In the genomic region with DNA sequence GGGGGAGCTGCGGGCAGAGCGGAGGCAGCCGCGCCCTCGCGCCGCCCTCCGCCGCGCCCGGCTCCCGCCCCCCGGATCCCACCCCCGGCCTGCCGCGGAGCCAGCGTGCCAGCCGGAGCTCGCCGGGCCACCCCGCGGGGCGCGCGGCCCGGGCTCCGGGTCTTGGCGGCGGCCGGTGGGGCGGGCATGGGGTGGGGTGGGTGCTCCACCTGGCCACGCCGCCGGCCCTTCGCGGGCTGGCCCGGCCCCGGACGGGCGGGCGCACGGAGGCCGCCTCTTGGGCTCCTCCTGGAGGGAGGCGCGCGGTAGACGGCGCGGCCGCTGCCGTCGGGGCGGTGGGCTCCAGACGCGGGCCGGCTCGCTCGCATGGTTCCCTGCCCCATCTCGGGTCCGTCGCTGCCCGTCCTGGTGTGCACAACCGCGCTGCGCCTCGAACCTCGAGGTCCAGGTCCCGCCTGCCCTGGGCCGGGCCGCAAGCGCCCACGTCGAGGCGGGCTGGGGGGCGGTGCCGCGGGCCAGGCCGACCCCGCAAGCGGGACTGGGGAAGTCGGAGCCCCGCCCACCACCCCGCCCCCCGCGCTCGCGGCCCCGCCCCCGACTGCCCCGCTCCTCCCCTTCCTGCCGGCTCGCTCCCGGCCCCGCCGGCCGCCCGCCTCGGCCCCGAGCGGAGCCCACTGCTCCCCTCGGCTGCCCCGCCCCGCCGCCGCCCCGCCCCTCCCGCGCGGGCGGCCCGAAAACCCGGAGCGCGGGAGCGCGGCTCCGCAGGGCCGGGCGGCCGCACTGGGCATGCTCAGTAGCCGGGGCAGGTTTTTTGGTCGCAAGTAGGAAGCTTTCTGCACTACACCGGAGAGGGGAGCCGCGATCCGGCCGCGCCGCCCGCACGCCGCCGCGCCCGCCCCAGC, we compare ENCODE assay signal across 8 cellular contexts. TPM values are rescaled to one million over a fixed set of nuclear protein-coding genes. Genes with fewer than 3 reads are reported as not detected.
DNase-seq lines count a peak whose midpoint lies in the region; ATAC-seq and TF ChIP-seq lines count a peak whose summit lies in the region.

A gene with protein sequence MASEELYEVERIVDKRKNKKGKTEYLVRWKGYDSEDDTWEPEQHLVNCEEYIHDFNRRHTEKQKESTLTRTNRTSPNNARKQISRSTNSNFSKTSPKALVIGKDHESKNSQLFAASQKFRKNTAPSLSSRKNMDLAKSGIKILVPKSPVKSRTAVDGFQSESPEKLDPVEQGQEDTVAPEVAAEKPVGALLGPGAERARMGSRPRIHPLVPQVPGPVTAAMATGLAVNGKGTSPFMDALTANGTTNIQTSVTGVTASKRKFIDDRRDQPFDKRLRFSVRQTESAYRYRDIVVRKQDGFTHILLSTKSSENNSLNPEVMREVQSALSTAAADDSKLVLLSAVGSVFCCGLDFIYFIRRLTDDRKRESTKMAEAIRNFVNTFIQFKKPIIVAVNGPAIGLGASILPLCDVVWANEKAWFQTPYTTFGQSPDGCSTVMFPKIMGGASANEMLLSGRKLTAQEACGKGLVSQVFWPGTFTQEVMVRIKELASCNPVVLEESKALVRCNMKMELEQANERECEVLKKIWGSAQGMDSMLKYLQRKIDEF (plus strand): TSS at position 814 of the 902 bp plus-strand sequence. CDS start 380 bp downstream, outside the sequence.

- no peak for TF ChIP-seq CTCF in astrocyte of the spinal cord (IDR thresholded peaks at IDR 0.05; ENCODE audit: low read depth, low read length)

- intact Hi-C loops in sciatic nerve (cut with DNase I) = no loop called here

- DNase-seq in NCI-H2029 treated with DMSO at 0.1 percent for 48 hours (lab: John Stamatoyannopoulos, UW) = peak; percentile 69
- DNase-seq in T1000 (lab: John Stamatoyannopoulos, UW) = peak; percentile 78
- peak; percentile 86 for DNase-seq in astrocyte of the spinal cord (ENCODE audit: low read depth, low spot score)
- peak in 50 of 51 donors; percentile 33 to 87 (median 68) for DNase-seq in hypothalamus (lab: John Stamatoyannopoulos, UW)
- peak; percentile 93 for DNase-seq in sciatic nerve (ENCODE audit: low spot score)
- no peak for DNase-seq in cortex of kidney (lab: John Stamatoyannopoulos, UW)

- peak; percentile 66 for ATAC-seq in GM18511 (IDR thresholded peaks at IDR 0.05; ENCODE audit: unreplicated experiment)
- ATAC-seq in HG02981 (IDR thresholded peaks at IDR 0.05; ENCODE audit: unreplicated experiment) = peak; percentile 66
- ATAC-seq in sciatic nerve = peak; percentile 92

- in situ Hi-C loops in astrocyte of the spinal cord (cut with HindIII; ENCODE audit: low sequenced_read_pairs) = no loop called here

- peak within 1 kb of the TSS; percentile 66 for H3K4me3 ChIP-seq in astrocyte of the spinal cord (ENCODE audit: low read depth, low read length)

RNA-seq across cellular contexts. Expression of the gene that starts here (rescaled TPM):
- total RNA-seq in sciatic nerve = 40.3 TPM
